In genomic region chr19:56547535-56547934, GRCh38 we compare ENCODE assay signal across 27 cellular contexts. TPM values are rescaled to one million over a fixed set of nuclear protein-coding genes. Genes with fewer than 3 reads are reported as not detected.
DNase-seq lines count a peak whose midpoint lies in the region; ATAC-seq and TF ChIP-seq lines count a peak whose summit lies in the region.
"Had no signal": no experiment of that assay in that cellular context is flagged by ENCODE, and none has a peak within 500 bp of the region (broad histone marks: within the 10 kb centered on the region; RNA-seq: fewer than 3 reads in every experiment).

No MANE protein-coding gene starts in this region.

- H3K9me3 Mint-ChIP-seq in activated CD8-positive, alpha-beta T cell treated with anti-CD3 and anti-CD28 coated beads for 36 hours, result peaks cover 53% of the 10 kb centered on the region

- no peaks in the 10 kb centered on the region for H3K27me3 Mint-ChIP-seq in activated CD8-positive, alpha-beta T cell treated with anti-CD3 and anti-CD28 coated beads for 36 hours
- H3K27me3 Mint-ChIP-seq: activated CD8-positive, alpha-beta memory T cell treated with anti-CD3 and anti-CD28 coated beads, Interleukin-2, amount 10 ng/mL, durations not matched to agents 7 days and 5 days; activated naive CD8-positive, alpha-beta T cell treated with anti-CD3 and anti-CD28 coated beads for 36 hours; brain; CD4-positive, CD25-positive, alpha-beta regulatory T cell; dendritic cell treated with granulocyte-macrophage colony-stimulating factor and Interleukin-4, amounts not matched to agents 40 ng/mL and 50 ng/mL, for 4 days had no signal

- H3K4me1 Mint-ChIP-seq in activated CD8-positive, alpha-beta T cell treated with anti-CD3 and anti-CD28 coated beads for 36 hours (ENCODE audit: low read depth), result no peaks in the 10 kb centered on the region
- H3K4me1 Mint-ChIP-seq: activated CD8-positive, alpha-beta memory T cell treated with anti-CD3 and anti-CD28 coated beads, Interleukin-2, amount 10 ng/mL, durations not matched to agents 7 days and 5 days; CD4-positive, CD25-positive, alpha-beta regulatory T cell had no signal

- intact Hi-C loops in activated CD8-positive, alpha-beta T cell treated with anti-CD3 and anti-CD28 coated beads for 36 hours (cut with micrococcal nuclease), result loop anchor here (10.0 kb wide), 1 partner anchor 153 kb away; the partner anchor contains the start of gene ZNF582

- CTCF ChIA-PET in activated CD8-positive, alpha-beta T cell treated with anti-CD3 and anti-CD28 coated beads for 36 hours (lab: Charles Lee), result no interaction called here

- peak; percentile 20 for TF ChIP-seq CTCF in AG09309 (IDR thresholded peaks at IDR 0.05; ENCODE audit: control insufficient read depth, insufficient read depth, low read depth, low read length, missing control alignments)
- TF ChIP-seq CTCF in WI38 (IDR thresholded peaks at IDR 0.05; ENCODE audit: low read depth, low read length), result 0 out of 2 replicates have a peak, but pooled peaks have one; percentile 17
- no peak for TF ChIP-seq CTCF in activated CD8-positive, alpha-beta T cell treated with anti-CD3 and anti-CD28 coated beads for 36 hours (IDR thresholded peaks at IDR 0.05)

- H3K27ac Mint-ChIP-seq in activated CD8-positive, alpha-beta T cell treated with anti-CD3 and anti-CD28 coated beads for 36 hours, result no peak overlapping the region
- H3K27ac Mint-ChIP-seq: activated CD8-positive, alpha-beta memory T cell treated with anti-CD3 and anti-CD28 coated beads, Interleukin-2, amount 10 ng/mL, durations not matched to agents 7 days and 5 days; activated naive CD8-positive, alpha-beta T cell treated with anti-CD3 and anti-CD28 coated beads for 36 hours; brain; CD4-positive, CD25-positive, alpha-beta regulatory T cell; dendritic cell treated with granulocyte-macrophage colony-stimulating factor and Interleukin-4, amounts not matched to agents 40 ng/mL and 50 ng/mL, for 4 days had no signal

- peaks cover 81% of the 10 kb centered on the region for H3K36me3 Mint-ChIP-seq in activated CD8-positive, alpha-beta T cell treated with anti-CD3 and anti-CD28 coated beads for 36 hours (ENCODE audit: low read depth)

- DNase-seq in AG09309 (ENCODE audit: low read depth) (no peak), H7 (peak; percentile 26), iPS-NIHi7 (ENCODE audit: extremely low spot score) (peak; percentile 15), NCI-H187 treated with DMSO at 0.1 percent for 48 hours (lab: John Stamatoyannopoulos, UW) (no peak), SKM-1 (lab: John Stamatoyannopoulos, UW; ENCODE audit: unreplicated experiment) (no peak)
- no peak for DNase-seq in activated CD8-positive, alpha-beta T cell treated with anti-CD3 and anti-CD28 coated beads for 36 hours
- DNase-seq: activated CD8-positive, alpha-beta memory T cell treated with anti-CD3 and anti-CD28 coated beads, Interleukin-2, amount 10 ng/mL, durations not matched to agents 7 days and 5 days; activated naive CD8-positive, alpha-beta T cell treated with anti-CD3 and anti-CD28 coated beads for 36 hours; CD4-positive, CD25-positive, alpha-beta regulatory T cell; DMS79; foreskin melanocyte; left lung; NCI-H1417 treated with DMSO at 0.1 percent for 48 hours; NCI-H748 treated with DMSO at 0.1 percent for 48 hours; nucleus accumbens; PC-3; retina; stimulated activated CD4-positive, alpha-beta T cell treated with anti-CD3 and anti-CD28 coated beads, Interleukin-12 subunit alpha, Interleukin-12 subunit beta, amount 100 ng/mL, for 4 hours; stimulated activated CD8-positive, alpha-beta memory T cell treated with anti-CD3 and anti-CD28 coated beads, Interleukin-4, amount 100 ng/mL, for 48 hours; uterus had no signal

- ATAC-seq in GM21717 (IDR thresholded peaks at IDR 0.05; ENCODE audit: unreplicated experiment), result no peak
- ATAC-seq in activated CD8-positive, alpha-beta T cell treated with anti-CD3 and anti-CD28 coated beads for 36 hours, result no peak
- ATAC-seq: activated CD4-positive, CD25-positive, alpha-beta regulatory T cell treated with anti-CD3 and anti-CD28 coated beads, Interleukin-2, amount 50 U/mL, for 24 hours; activated CD8-positive, alpha-beta memory T cell treated with anti-CD3 and anti-CD28 coated beads, Interleukin-2, amount 10 ng/mL, durations not matched to agents 7 days and 5 days; left lung; PC-3 had no signal

- H3K4me3 ChIP-seq in AG09309 (ENCODE audit: control insufficient read depth, low read depth, low read length) (no peak overlapping the region), H7 (ENCODE audit: insufficient read depth, low read depth, low read length) (no peak overlapping the region), WI38 (ENCODE audit: low read depth, low read length) (no peak overlapping the region)
- H3K4me3 ChIP-seq: left lung, suprapubic skin, uterus had no signal

- H3K4me3 Mint-ChIP-seq in activated CD8-positive, alpha-beta T cell treated with anti-CD3 and anti-CD28 coated beads for 36 hours, result no peak overlapping the region
- H3K4me3 Mint-ChIP-seq: activated CD8-positive, alpha-beta memory T cell treated with anti-CD3 and anti-CD28 coated beads, Interleukin-2, amount 10 ng/mL, durations not matched to agents 7 days and 5 days; activated naive CD8-positive, alpha-beta T cell treated with anti-CD3 and anti-CD28 coated beads for 36 hours; brain; CD4-positive, CD25-positive, alpha-beta regulatory T cell; dendritic cell treated with granulocyte-macrophage colony-stimulating factor and Interleukin-4, amounts not matched to agents 40 ng/mL and 50 ng/mL, for 4 days had no signal

- H3K27me3 ChIP-seq in H7 (ENCODE audit: control insufficient read depth, insufficient read depth, low read length), result no peaks in the 10 kb centered on the region
- H3K27me3 ChIP-seq: left lung, suprapubic skin, uterus had no signal

- H3K36me3 ChIP-seq in H7 (replicated peaks; ENCODE audit: control insufficient read depth, insufficient read depth, low read length), result peaks cover 3% of the 10 kb centered on the region
- H3K36me3 ChIP-seq: uterus had no signal

- POLR2A ChIA-PET in activated CD8-positive, alpha-beta T cell treated with anti-CD3 and anti-CD28 coated beads for 36 hours (lab: Charles Lee), result no interaction called here

RNA-seq across cellular contexts. Expression of gene ZFP28, which starts 8.8 kb away (rescaled TPM):
- 0.52 and 2.7 TPM in 2 replicates for total RNA-seq in H7 (2014; rRNA removed; shearing (Covaris generic))
- 1 to 10 TPM; 3.6 to 4.4 TPM for total RNA-seq in activated CD8-positive, alpha-beta T cell treated with anti-CD3 and anti-CD28 coated beads for 36 hours
- total RNA-seq: HT-29 had no signal

RNA-seq across cellular contexts. Expression of gene ZNF470, which starts 19.7 kb away (rescaled TPM):
- total RNA-seq in H7 (2014; rRNA removed; shearing (Covaris generic)), result 1.4 and 1.9 TPM in 2 replicates
- total RNA-seq in activated CD8-positive, alpha-beta T cell treated with anti-CD3 and anti-CD28 coated beads for 36 hours, result 1 to 10 TPM; 6.7 to 7.2 TPM
- total RNA-seq: HT-29 had no signal

RNA-seq across cellular contexts. Expression of gene ZNF471, which starts 39.9 kb away (rescaled TPM):
- total RNA-seq in H7 (2014; rRNA removed; shearing (Covaris generic)), result not detected in 2 replicates
- total RNA-seq in activated CD8-positive, alpha-beta T cell treated with anti-CD3 and anti-CD28 coated beads for 36 hours, result 1 to 10 TPM in 1 of 2 experiments, under 1 TPM in 1; 0.27 to 1.3 TPM
- total RNA-seq: HT-29 had no signal

RNA-seq across cellular contexts. Expression of gene ZNF71, which starts 47.6 kb away (rescaled TPM):
- total RNA-seq in H7 (2014; rRNA removed; shearing (Covaris generic)), result 9.9 and 11.0 TPM in 2 replicates
- 1 to 10 TPM; 4.4 to 5.3 TPM for total RNA-seq in activated CD8-positive, alpha-beta T cell treated with anti-CD3 and anti-CD28 coated beads for 36 hours
- total RNA-seq: HT-29 had no signal

Comparison
In these comparisons a context has a peak if more than half of its experiments do, and no peak if none do; other contexts are left out.
1. DNase-seq: peak in H7 (single experiment) and iPS-NIHi7 (single experiment); none in AG09309 (single experiment), NCI-H187 treated with DMSO at 0.1 percent for 48 hours (single experiment), SKM-1 (single experiment) and activated CD8-positive, alpha-beta T cell treated with anti-CD3 and anti-CD28 coated beads for 36 hours (single experiment).